Comparison of ENCODE assay signal across 13 cellular contexts in genomic region chr15:57506422-57506821, GRCh38.
DNase-seq lines count a peak whose midpoint lies in the region; ATAC-seq, FAIRE-seq and TF ChIP-seq lines count a peak whose summit lies in the region.
"Had no signal": no experiment of that assay in that cellular context is flagged by ENCODE, and none has a peak within 500 bp of the region (broad histone marks: within the 10 kb centered on the region; RNA-seq: fewer than 3 reads in every experiment).

No MANE protein-coding gene starts in this region.

- H3K4me1 ChIP-seq in cardiac muscle cell (ENCODE audit: low read depth) (peaks cover 62% of the 10 kb centered on the region), left lung (peaks cover 26 to 29% of the 10 kb centered on the region in 2 donors)

- peak; percentile 26 for TF ChIP-seq CTCF in cardiac muscle cell (IDR thresholded peaks at IDR 0.05; ENCODE audit: low read depth, low read length)
- TF ChIP-seq CTCF in bronchial epithelial cell (IDR thresholded peaks at IDR 0.05; ENCODE audit: insufficient read depth, low read length, severe bottlenecking): peak; percentile 25
- TF ChIP-seq CTCF in left lung (IDR thresholded peaks at IDR 0.05): no peak
- TF ChIP-seq CTCF in type B pancreatic cell (conservative IDR thresholded peaks at IDR 0.05): no peak

- peak overlapping the region; percentile 95 for H3K27ac ChIP-seq in cardiac muscle cell
- H3K27ac ChIP-seq in left lung: peak overlapping the region; percentile 75 to 84
- H3K27ac ChIP-seq: BLaER1 had no signal

- H3K4me3 ChIP-seq in cardiac muscle cell (no peak overlapping the region), bronchial epithelial cell (ENCODE audit: low read depth, low read length) (no peak overlapping the region), left lung (no peak overlapping the region)
- H3K4me3 ChIP-seq: BLaER1 had no signal

- no peaks in the 10 kb centered on the region for H3K27me3 Mint-ChIP-seq in type B pancreatic cell
- H3K27me3 Mint-ChIP-seq: stimulated activated memory B cell treated with anti-CD40 and anti-IgM and Interleukin-4, amounts not matched to agents 10 μg/mL and 1 μg/mL and 100 μg/mL, for 72 hours had no signal

- no peaks in the 10 kb centered on the region for H3K9me3 ChIP-seq in cardiac muscle cell (ENCODE audit: low read depth)
- no peaks in the 10 kb centered on the region for H3K9me3 ChIP-seq in left lung
- H3K9me3 ChIP-seq: BLaER1 had no signal

- H3K27me3 ChIP-seq in cardiac muscle cell (no peaks in the 10 kb centered on the region), bronchial epithelial cell (ENCODE audit: control insufficient read depth, insufficient read depth, low read length) (no peaks in the 10 kb centered on the region), left lung (no peaks in the 10 kb centered on the region)
- H3K27me3 ChIP-seq: BLaER1 had no signal

- ATAC-seq in left ventricle myocardium superior: no peak
- no peak for ATAC-seq in left lung
- no peak for ATAC-seq in sciatic nerve
- ATAC-seq: stimulated activated memory B cell treated with anti-CD40 and anti-IgM and Interleukin-4, amounts not matched to agents 10 μg/mL and 1 μg/mL and 100 μg/mL, for 72 hours; T-cell had no signal

- intact Hi-C loops in left ventricle myocardium superior (cut with micrococcal nuclease) (no loop called here), left lung (cut with DNase I) (no loop called here), sciatic nerve (cut with DNase I) (no loop called here)

- H3K4me3 Mint-ChIP-seq in type B pancreatic cell: peak overlapping the region; percentile 70
- H3K4me3 Mint-ChIP-seq: immature natural killer cell; stimulated activated memory B cell treated with anti-CD40 and anti-IgM and Interleukin-4, amounts not matched to agents 10 μg/mL and 1 μg/mL and 100 μg/mL, for 72 hours; T-cell had no signal

- H3K36me3 Mint-ChIP-seq in type B pancreatic cell: no peaks in the 10 kb centered on the region
- H3K36me3 Mint-ChIP-seq: immature natural killer cell; stimulated activated memory B cell treated with anti-CD40 and anti-IgM and Interleukin-4, amounts not matched to agents 10 μg/mL and 1 μg/mL and 100 μg/mL, for 72 hours; T-cell had no signal

- H3K36me3 ChIP-seq in cardiac muscle cell (no peaks in the 10 kb centered on the region), bronchial epithelial cell (ENCODE audit: control insufficient read depth, insufficient read depth, low read length) (no peaks in the 10 kb centered on the region), left lung (no peaks in the 10 kb centered on the region)
- H3K36me3 ChIP-seq: BLaER1 had no signal

- peak overlapping the region; percentile 95 for H3K27ac Mint-ChIP-seq in type B pancreatic cell
- H3K27ac Mint-ChIP-seq: immature natural killer cell; stimulated activated memory B cell treated with anti-CD40 and anti-IgM and Interleukin-4, amounts not matched to agents 10 μg/mL and 1 μg/mL and 100 μg/mL, for 72 hours; T-cell had no signal

- H3K9me3 Mint-ChIP-seq in type B pancreatic cell: peaks cover 8% of the 10 kb centered on the region
- H3K9me3 Mint-ChIP-seq: immature natural killer cell; stimulated activated memory B cell treated with anti-CD40 and anti-IgM and Interleukin-4, amounts not matched to agents 10 μg/mL and 1 μg/mL and 100 μg/mL, for 72 hours; T-cell had no signal

- DNase-seq in cardiac muscle cell (ENCODE audit: low read depth in 1 of 2, low spot score in 1 of 2): peak in 1 of 2 donors; percentile 49
- no peak for DNase-seq in left ventricle myocardium superior
- no peak for DNase-seq in bronchial epithelial cell (ENCODE audit: low read depth)
- DNase-seq in left lung: no peak
- DNase-seq in type B pancreatic cell (ENCODE audit: extremely low spot score, unreplicated experiment): no peak
- no peak for DNase-seq in sciatic nerve (ENCODE audit: low spot score)
- no peak for DNase-seq in activated CD4-positive, alpha-beta T cell treated with anti-CD3 and anti-CD28 coated beads, Interleukin-2, amount 50 U/mL, for 4 hours
- DNase-seq in activated CD4-positive, CD25-positive, alpha-beta regulatory T cell treated with anti-CD3 and anti-CD28 coated beads, Interleukin-2, amount 50 U/mL, for 72 hours: no peak
- DNase-seq: immature natural killer cell, NCI-H1694 treated with DMSO at 0.1 percent for 48 hours, T-cell had no signal

- no peak for FAIRE-seq in bronchial epithelial cell (lab: Jason Lieb, UNC)

- peaks cover 71% of the 10 kb centered on the region for H3K4me1 Mint-ChIP-seq in type B pancreatic cell (ENCODE audit: unreplicated experiment)
- H3K4me1 Mint-ChIP-seq: immature natural killer cell, T-cell had no signal

Comparison
In these comparisons a context has a peak if more than half of its experiments do, and no peak if none do; other contexts are left out.
1. CTCF ChIP-seq: peak in cardiac muscle cell (single experiment) and bronchial epithelial cell (single experiment); none in left lung (0 of 2) and type B pancreatic cell (single experiment).